Comparison of ENCODE assay signal across 8 cellular contexts in genomic region chr3:123286308-123287023, GRCh38.
DNase-seq lines count a peak whose midpoint lies in the region; ATAC-seq, FAIRE-seq and TF ChIP-seq lines count a peak whose summit lies in the region.

No MANE protein-coding gene starts in this region.

- TF ChIP-seq CTCF in OCI-LY7 (conservative IDR thresholded peaks at IDR 0.05; ENCODE audit: low read length) (peak; percentile 77), K562 (IDR thresholded peaks at IDR 0.05 in 2 of 3, conservative IDR thresholded peaks at IDR 0.05 in 1 of 3; ENCODE audit: insufficient read depth in 2 of 3, low read depth in 1 of 3, low read length in 3 of 3) (peak; percentile 79 to 82 (median 82))

- no peak overlapping the region for H3K27ac ChIP-seq in OCI-LY7 (ENCODE audit: low read depth, low read length, poor library complexity, severe bottlenecking)
- no peak overlapping the region for H3K27ac ChIP-seq in K562 (ENCODE audit: extremely low read depth, low read depth, low read length)

- no peak overlapping the region for H3K9ac ChIP-seq in K562 (ENCODE audit: insufficient read depth in 1 of 2, low read depth in 2 of 2, low read length in 2 of 2)

- CTCF ChIA-PET in OCI-LY7 (lab: Charles Lee; ENCODE audit: unreplicated experiment) (no interaction called here), K562 (lab: Yijun Ruan, JAX; ENCODE audit: low intra/inter-chr PET ratio) (no interaction called here)

- H3K4me1 ChIP-seq in OCI-LY7 (ENCODE audit: insufficient read depth, low read length, poor library complexity, severe bottlenecking), result no peaks in the 10 kb centered on the region
- no peaks in the 10 kb centered on the region for H3K4me1 ChIP-seq in K562 (replicated peaks in 1 of 2; ENCODE audit: control insufficient read depth in 2 of 2, insufficient read depth in 2 of 2, low read length in 2 of 2)

- POLR2A ChIA-PET in OCI-LY7 (lab: Charles Lee) (no interaction called here), K562 (lab: Yijun Ruan, JAX) (no interaction called here)

- ATAC-seq in K562, result peak; percentile 99
- ATAC-seq in stimulated activated effector memory CD8-positive, alpha-beta T cell treated with anti-CD3 and anti-CD28 coated beads, Interleukin-12 subunit alpha, Interleukin-12 subunit beta, amount 100 ng/mL, for 72 hours, result peak; percentile 47

- H4K20me1 ChIP-seq in OCI-LY7 (ENCODE audit: insufficient read depth, low read length) (no peaks in the 10 kb centered on the region), K562 (replicated peaks; ENCODE audit: control insufficient read depth, insufficient read depth, low read length) (peaks cover 9% of the 10 kb centered on the region; the same call in 1 of the 2 replicates)

- TF ChIP-seq POLR2A in K562 (conservative IDR thresholded peaks at IDR 0.05), result no peak

- no TSS peak for BruUV-seq in OCI-LY7 (replicated peaks; lab: Mats Ljungman, UMichigan)
- BruUV-seq in K562 (replicated peaks; lab: Mats Ljungman, UMichigan), result no TSS peak

- no peaks in the 10 kb centered on the region for H3K9me3 Mint-ChIP-seq in immature natural killer cell
- H3K9me3 Mint-ChIP-seq in stimulated activated effector memory CD8-positive, alpha-beta T cell treated with anti-CD3 and anti-CD28 coated beads, Interleukin-12 subunit alpha, Interleukin-12 subunit beta, amount 100 ng/mL, for 72 hours, result peaks cover 3% of the 10 kb centered on the region

- peaks cover 0 to 37% of the 10 kb centered on the region in 2 experiments; a peak in 3 of 5 replicates for H3K27me3 ChIP-seq in K562 (ENCODE audit: control insufficient read depth in 2 of 2, insufficient read depth in 2 of 2, low read length in 2 of 2)

- no peak overlapping the region for H3K4me2 ChIP-seq in OCI-LY7 (ENCODE audit: low read length)
- no peak overlapping the region for H3K4me2 ChIP-seq in K562 (ENCODE audit: insufficient read depth, low read length)

- WGBS in K562 (ENCODE audit: insufficient coverage, low coverage, missing lambda C conversion rate), result 6% methylated on average over 12 of the region's 16 CpGs

- H3K4me3 Mint-ChIP-seq in immature natural killer cell, result no peak overlapping the region
- H3K4me3 Mint-ChIP-seq in stimulated activated effector memory CD8-positive, alpha-beta T cell treated with anti-CD3 and anti-CD28 coated beads, Interleukin-12 subunit alpha, Interleukin-12 subunit beta, amount 100 ng/mL, for 72 hours, result no peak overlapping the region

- H3K9me1 ChIP-seq in K562 (ENCODE audit: control insufficient read depth, insufficient read depth, low read length), result no peaks in the 10 kb centered on the region

- no peaks in the 10 kb centered on the region for H3K4me1 Mint-ChIP-seq in immature natural killer cell
- peaks cover 9% of the 10 kb centered on the region for H3K4me1 Mint-ChIP-seq in stimulated activated effector memory CD8-positive, alpha-beta T cell treated with anti-CD3 and anti-CD28 coated beads, Interleukin-12 subunit alpha, Interleukin-12 subunit beta, amount 100 ng/mL, for 72 hours

- H3K9me2 ChIP-seq in OCI-LY7 (ENCODE audit: insufficient read depth, low read length), result no peaks in the 10 kb centered on the region

- peak; percentile 67 for FAIRE-seq in K562 (lab: Jason Lieb, UNC)

- no peaks in the 10 kb centered on the region for H3K36me3 ChIP-seq in OCI-LY7 (ENCODE audit: insufficient read depth, low read length)
- no peaks in the 10 kb centered on the region for H3K36me3 ChIP-seq in K562 (ENCODE audit: control insufficient read depth, insufficient read depth, low read length)

- TF ChIP-seq RAD21 in K562 (CRISPR knock-in tag; conservative IDR thresholded peaks at IDR 0.05 in 1 of 2, IDR thresholded peaks at IDR 0.05 in 1 of 2), result peak in 1 of 2 experiments; percentile 50; a peak in 2 of 4 replicates

- H3K79me2 ChIP-seq in OCI-LY7 (ENCODE audit: insufficient read depth, low read depth, low read length) (no peaks in the 10 kb centered on the region), K562 (ENCODE audit: control insufficient read depth, insufficient read depth, low read length) (no peaks in the 10 kb centered on the region)

- no peaks in the 10 kb centered on the region for H3K9me3 ChIP-seq in OCI-LY7 (ENCODE audit: low read length)
- no peaks in the 10 kb centered on the region for H3K9me3 ChIP-seq in K562 (replicated peaks; ENCODE audit: control insufficient read depth, insufficient read depth, low read depth, low read length)

- in situ Hi-C loops in K562 (cut with MboI), result no loop called here

- intact Hi-C loops in OCI-LY7 (cut with micrococcal nuclease; ENCODE audit: unreplicated experiment) (no loop called here), K562 (cut with micrococcal nuclease) (no loop called here)

- H3K36me3 Mint-ChIP-seq in immature natural killer cell, result no peaks in the 10 kb centered on the region
- H3K36me3 Mint-ChIP-seq in stimulated activated effector memory CD8-positive, alpha-beta T cell treated with anti-CD3 and anti-CD28 coated beads, Interleukin-12 subunit alpha, Interleukin-12 subunit beta, amount 100 ng/mL, for 72 hours, result no peaks in the 10 kb centered on the region

- H3K4me3 ChIP-seq in OCI-LY7 (ENCODE audit: low read depth, low read length, poor library complexity, severe bottlenecking), result no peak overlapping the region
- H3K4me3 ChIP-seq in K562, result no peak overlapping the region

- H3K27ac Mint-ChIP-seq in immature natural killer cell, result no peak overlapping the region
- no peak overlapping the region for H3K27ac Mint-ChIP-seq in stimulated activated effector memory CD8-positive, alpha-beta T cell treated with anti-CD3 and anti-CD28 coated beads, Interleukin-12 subunit alpha, Interleukin-12 subunit beta, amount 100 ng/mL, for 72 hours

- peak; percentile 25 for DNase-seq in NCI-H1436 (lab: John Stamatoyannopoulos, UW)
- no peak for DNase-seq in NCI-H1436 treated with DMSO at 0.1 percent for 48 hours (lab: John Stamatoyannopoulos, UW)
- DNase-seq in HCEC 1CT, result peak; percentile 67
- DNase-seq in OCI-LY7 (ENCODE audit: low spot score), result peak; percentile 53
- peak; percentile 61 to 71 (median 65) for DNase-seq in K562 (ENCODE audit: extremely low read depth in 1 of 4, low spot score in 3 of 4)
- DNase-seq in immature natural killer cell, result peak in 2 of 3 donors; percentile 1 to 13
- DNase-seq in stimulated activated effector memory CD8-positive, alpha-beta T cell treated with anti-CD3 and anti-CD28 coated beads, Interleukin-12 subunit alpha, Interleukin-12 subunit beta, amount 100 ng/mL, for 72 hours (ENCODE audit: low spot score in 2 of 2), result peak; percentile 18 to 67
- no peak for DNase-seq in NCI-H2107 treated with DMSO at 0.1 percent for 48 hours (lab: John Stamatoyannopoulos, UW; ENCODE audit: unreplicated experiment)

- no peak for TF ChIP-seq EP300 in K562 (IDR thresholded peaks at IDR 0.05; ENCODE audit: low read length)

- no peak overlapping the region for H2AFZ ChIP-seq in OCI-LY7 (ENCODE audit: low read length)
- no peak overlapping the region for H2AFZ ChIP-seq in K562 (ENCODE audit: low read depth, low read length)

- peaks cover 0 to 6% (median 1%) of the 10 kb centered on the region in 3 donors for H3K27me3 Mint-ChIP-seq in immature natural killer cell (ENCODE audit: low read depth in 3 of 3)

TF ChIP-seq in K562, 482 proteins besides CTCF, POLR2A, EP300 and RAD21 (continues in another document):
- TF ChIP-seq PATZ1 (CRISPR knock-in tag; IDR thresholded peaks at IDR 0.05; ENCODE audit: borderline replicate concordance) (no peak), ZC3H8 (IDR thresholded peaks at IDR 0.05) (no peak), CBX3 (IDR thresholded peaks at IDR 0.05; ENCODE audit: borderline replicate concordance in 1 of 2, low read length in 2 of 2) (0 out of 3 replicates have a peak, but pooled peaks of 1 of the 2 experiments have one; percentile 33), THRAP3 (IDR thresholded peaks at IDR 0.05; ENCODE audit: borderline replicate concordance) (no peak), ZBTB26 (CRISPR knock-in tag; IDR thresholded peaks at IDR 0.05) (no peak), TRIM28 (IDR thresholded peaks at IDR 0.05) (no peak), SRF (CRISPR knock-in tag; IDR thresholded peaks at IDR 0.05) (peak in 1 of 2 experiments; percentile 47; a peak in 1 of 4 replicates), DDX20 (tag; IDR thresholded peaks at IDR 0.05; ENCODE audit: low read depth) (no peak)

Comparison
In these comparisons a context has a peak if more than half of its experiments do, and no peak if none do; other contexts are left out.
1. DNase-seq: peak in NCI-H1436 (single experiment), HCEC 1CT (single experiment), OCI-LY7 (single experiment), K562 (4 of 4), immature natural killer cell (2 of 3) and stimulated activated effector memory CD8-positive, alpha-beta T cell treated with anti-CD3 and anti-CD28 coated beads, Interleukin-12 subunit alpha, Interleukin-12 subunit beta, amount 100 ng/mL, for 72 hours (2 of 2); none in NCI-H1436 treated with DMSO at 0.1 percent for 48 hours (single experiment) and NCI-H2107 treated with DMSO at 0.1 percent for 48 hours (single experiment).